9 cellular contexts compared by ENCODE assay signal in genomic region chr17:76501827-76502307, GRCh38. TPM values are rescaled to one million over a fixed set of nuclear protein-coding genes. Genes with fewer than 3 reads are reported as not detected.
DNase-seq lines count a peak whose midpoint lies in the region; ATAC-seq and TF ChIP-seq lines count a peak whose summit lies in the region.
"Had no signal": no experiment of that assay in that cellular context is flagged by ENCODE, and none has a peak within 500 bp of the region (broad histone marks: within the 10 kb centered on the region; RNA-seq: fewer than 3 reads in every experiment).

No MANE protein-coding gene starts in this region.

- peak overlapping the region; percentile 85 to 96 (median 92) for H3K27ac ChIP-seq in body of pancreas
- H3K27ac ChIP-seq in tibial artery, result peak overlapping the region; percentile 76 to 85

- H3K27me3 Mint-ChIP-seq in activated naive CD4-positive, alpha-beta T cell treated with anti-CD3 and anti-CD28 coated beads for 36 hours (ENCODE audit: low read depth), result no peaks in the 10 kb centered on the region
- H3K27me3 Mint-ChIP-seq in memory B cell, result no peaks in the 10 kb centered on the region

- no peak for TF ChIP-seq POLR2A in body of pancreas (IDR thresholded peaks at IDR 0.05)

- H3K27me3 ChIP-seq in body of pancreas (no peaks in the 10 kb centered on the region), tibial artery (peaks cover 0 to 10% of the 10 kb centered on the region in 2 donors)

- no peaks in the 10 kb centered on the region for H3K36me3 Mint-ChIP-seq in activated naive CD4-positive, alpha-beta T cell treated with anti-CD3 and anti-CD28 coated beads for 36 hours (ENCODE audit: low read depth)
- H3K36me3 Mint-ChIP-seq in memory B cell, result peaks cover 12% of the 10 kb centered on the region

- H3K4me1 Mint-ChIP-seq in activated naive CD4-positive, alpha-beta T cell treated with anti-CD3 and anti-CD28 coated beads for 36 hours (ENCODE audit: low read depth), result peaks cover 31% of the 10 kb centered on the region
- H3K4me1 Mint-ChIP-seq in memory B cell, result peaks cover 41% of the 10 kb centered on the region

- H3K4me3 ChIP-seq in body of pancreas (no peak overlapping the region), tibial artery (peak overlapping the region; percentile 48 to 79)

- WGBS in body of pancreas, 2 donors, result 38 to 40% methylated on average over 2 to 11 of the region's 11 CpGs

- CTCF ChIA-PET in activated naive CD4-positive, alpha-beta T cell treated with anti-CD3 and anti-CD28 coated beads for 36 hours (lab: Charles Lee), result interaction anchor here (0.9 to 3.7 kb wide), 10 partner anchors 8 to 122 kb away, joined by 3 to 18 read pairs (median 4); partner anchors contain the start of gene AANAT

- H3K9me3 Mint-ChIP-seq in activated naive CD4-positive, alpha-beta T cell treated with anti-CD3 and anti-CD28 coated beads for 36 hours, result no peaks in the 10 kb centered on the region
- H3K9me3 Mint-ChIP-seq in memory B cell, result no peaks in the 10 kb centered on the region

- H3K4me1 ChIP-seq in body of pancreas, result peaks cover 64% of the 10 kb centered on the region
- H3K4me1 ChIP-seq in tibial artery, result peaks cover 0 to 55% (median 42%) of the 10 kb centered on the region in 4 donors

- H3K9me3 ChIP-seq in body of pancreas, result no peaks in the 10 kb centered on the region
- H3K9me3 ChIP-seq in tibial artery, result no peaks in the 10 kb centered on the region

- no peaks in the 10 kb centered on the region for H3K36me3 ChIP-seq in body of pancreas (replicated peaks in 1 of 2; ENCODE audit: insufficient read depth in 1 of 2, low read depth in 2 of 2)
- no peaks in the 10 kb centered on the region for H3K36me3 ChIP-seq in tibial artery

- intact Hi-C loops in activated naive CD4-positive, alpha-beta T cell treated with anti-CD3 and anti-CD28 coated beads for 36 hours (cut with micrococcal nuclease), result loop anchor here (1.0 kb wide), 3 partner anchors 9 to 149 kb away; partner anchors contain the start of genes PRPSAP1 and UBE2O
- intact Hi-C loops in body of pancreas (cut with DNase I), result no loop called here
- intact Hi-C loops in tibial artery (cut with DNase I; ENCODE audit: low total_unique reads), result loop anchor here (10.0 kb wide), 1 partner anchor 97 kb away; no protein-coding TSS in a partner anchor

- DNase-seq in activated naive CD4-positive, alpha-beta T cell treated with anti-CD3 and anti-CD28 coated beads for 36 hours, result no peak
- DNase-seq in activated naive CD4-positive, alpha-beta T cell (lab: John Stamatoyannopoulos, UW), result no peak
- DNase-seq in body of pancreas (peak; percentile 64 to 85 (median 82)), memory B cell (ENCODE audit: low spot score in 2 of 2) (no peak), tibial artery (no peak), midbrain (lab: John Stamatoyannopoulos, UW) (no peak), omental fat pad (ENCODE audit: low spot score) (no peak)

- peak overlapping the region; percentile 92 for H3K27ac Mint-ChIP-seq in activated naive CD4-positive, alpha-beta T cell treated with anti-CD3 and anti-CD28 coated beads for 36 hours
- peak overlapping the region; percentile 90 for H3K27ac Mint-ChIP-seq in memory B cell

- TF ChIP-seq CTCF in body of pancreas (IDR thresholded peaks at IDR 0.05), result no peak
- TF ChIP-seq CTCF in tibial artery (IDR thresholded peaks at IDR 0.05), result no peak
- no peak for TF ChIP-seq CTCF in omental fat pad (IDR thresholded peaks at IDR 0.05)

- peak; percentile 22 for ATAC-seq in body of pancreas
- no peak for ATAC-seq in memory B cell (ENCODE audit: low read depth)
- ATAC-seq in omental fat pad (ENCODE audit: low FRiP score), result no peak
- no peak for ATAC-seq in GM21786 (IDR thresholded peaks at IDR 0.05; ENCODE audit: unreplicated experiment)

- peak overlapping the region; percentile 81 for H3K4me3 Mint-ChIP-seq in activated naive CD4-positive, alpha-beta T cell treated with anti-CD3 and anti-CD28 coated beads for 36 hours
- peak overlapping the region; percentile 100 for H3K4me3 Mint-ChIP-seq in memory B cell

RNA-seq across cellular contexts. Expression of gene RHBDF2, which starts 0.6 kb away (rescaled TPM):
- total RNA-seq in activated naive CD4-positive, alpha-beta T cell treated with anti-CD3 and anti-CD28 coated beads for 36 hours, result 10 to 100 TPM; 13.3 to 13.4 TPM
- total RNA-seq in body of pancreas (10 to 100 TPM; 23.1 to 48.1 TPM), omental fat pad (10 to 100 TPM; 29.9 to 77.9 (median 56.7) TPM)

RNA-seq across cellular contexts. Expression of gene AANAT, which starts 34.5 kb away (rescaled TPM):
- total RNA-seq in activated naive CD4-positive, alpha-beta T cell treated with anti-CD3 and anti-CD28 coated beads for 36 hours, result not detected
- total RNA-seq in body of pancreas, result not detected
- not detected for total RNA-seq in omental fat pad
- total RNA-seq: H4 had no signal

RNA-seq across cellular contexts. Expression of gene CYGB, which starts 35.6 kb away (rescaled TPM):
- not detected for total RNA-seq in activated naive CD4-positive, alpha-beta T cell treated with anti-CD3 and anti-CD28 coated beads for 36 hours
- total RNA-seq in body of pancreas (10 to 100 TPM in 1 of 2 donors, 1 to 10 TPM in 1; 9.6 to 21.1 TPM), omental fat pad (10 to 100 TPM; 18.9 to 46.2 (median 35.2) TPM)

RNA-seq across cellular contexts. Expression of gene PRCD, which starts 38.0 kb away (rescaled TPM):
- total RNA-seq in activated naive CD4-positive, alpha-beta T cell treated with anti-CD3 and anti-CD28 coated beads for 36 hours, result not detected
- 1 to 10 TPM in 1 of 2 donors, under 1 TPM in 1; 0.52 to 4.6 TPM for total RNA-seq in body of pancreas
- total RNA-seq in omental fat pad, result 10 to 100 TPM in 1 of 4 donors, 1 to 10 TPM in 3; 2.3 to 20.0 (median 3.5) TPM
- total RNA-seq: H4 had no signal

RNA-seq across cellular contexts. Expression of gene UBE2O, which starts 48.9 kb away (rescaled TPM):
- 10 to 100 TPM; 18.8 TPM for total RNA-seq in activated naive CD4-positive, alpha-beta T cell treated with anti-CD3 and anti-CD28 coated beads for 36 hours
- total RNA-seq in body of pancreas (10 to 100 TPM; 17.1 to 30.3 TPM), omental fat pad (10 to 100 TPM; 12.5 to 27.5 (median 20.0) TPM)

Comparison
In these comparisons a context has a peak if more than half of its experiments do, and no peak if none do; other contexts are left out.
1. DNase-seq: peak in body of pancreas (4 of 4); none in activated naive CD4-positive, alpha-beta T cell treated with anti-CD3 and anti-CD28 coated beads for 36 hours (single experiment), activated naive CD4-positive, alpha-beta T cell (0 of 4), memory B cell (0 of 2), tibial artery (0 of 2), midbrain (single experiment) and omental fat pad (single experiment).
2. H3K4me3 ChIP-seq: peak in tibial artery (2 of 2); none in body of pancreas (0 of 2).
3. RNA of gene CYGB, which starts 35.6 kb away (total RNA-seq): 18.9 to 46.2 TPM in omental fat pad and 9.6 to 21.1 TPM in body of pancreas; not detected in activated naive CD4-positive, alpha-beta T cell treated with anti-CD3 and anti-CD28 coated beads for 36 hours; every median in the first group is over 10 times any median in the second.